In the genomic region with DNA sequence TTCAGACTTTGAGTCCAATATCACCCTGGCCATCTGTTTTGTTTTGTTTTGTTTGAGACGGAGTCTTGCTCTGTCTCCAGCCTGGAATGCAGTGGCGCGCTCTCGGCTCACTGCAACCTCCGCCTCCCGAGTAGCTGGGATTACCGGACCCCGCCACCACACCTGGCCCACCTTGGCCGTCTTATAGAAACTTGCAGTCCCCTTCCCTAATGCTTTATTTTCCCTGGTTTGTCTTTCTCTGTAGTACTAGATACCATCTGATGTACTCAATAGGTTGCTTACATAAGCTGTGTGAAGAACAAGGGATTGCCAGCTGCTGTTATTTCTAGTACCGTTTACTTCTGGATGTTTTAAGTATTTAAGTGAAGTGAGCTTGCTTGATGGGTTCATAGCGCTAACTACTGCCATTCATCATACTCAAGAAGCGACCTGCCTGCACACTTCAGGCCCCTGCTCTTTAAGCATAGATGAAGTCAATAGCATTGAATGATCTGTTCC, we compare ENCODE assay signal across 8 cellular contexts. TPM values are rescaled to one million over a fixed set of nuclear protein-coding genes. Genes with fewer than 3 reads are reported as not detected.
DNase-seq lines count a peak whose midpoint lies in the region; ATAC-seq, FAIRE-seq and TF ChIP-seq lines count a peak whose summit lies in the region.

No MANE protein-coding gene starts in this region.

- H3K18ac ChIP-seq in mesenchymal stem cell (ENCODE audit: low read depth in 1 of 2, low read length in 2 of 2): no peak overlapping the region

- peaks cover 50% of the 10 kb centered on the region for H3K4me1 ChIP-seq in A549
- H3K4me1 ChIP-seq in HUES48 (ENCODE audit: control insufficient read depth, insufficient read depth, low read length): peaks cover 13% of the 10 kb centered on the region
- H3K4me1 ChIP-seq in mesenchymal stem cell (ENCODE audit: control insufficient read depth, insufficient read depth, low read depth, low read length): peaks cover 17% of the 10 kb centered on the region

- CTCF ChIA-PET in A549 (lab: Yijun Ruan, JAX) (interaction anchor here (0.9 to 3.7 kb wide), 8 partner anchors 9 to 409 kb away, joined by 3 to 17 read pairs (median 6); no protein-coding TSS in a partner anchor), MCF 10A (lab: Yijun Ruan, JAX) (interaction anchor here (0.6 to 3.9 kb wide), 17 partner anchors 9 to 399 kb away, joined by 3 to 18 read pairs (median 3); no protein-coding TSS in a partner anchor)

- intact Hi-C loops in MCF 10A (cut with micrococcal nuclease): loop anchor here (5.0 kb wide), 2 partner anchors 271 to 396 kb away; no protein-coding TSS in a partner anchor

- ATAC-seq in A549 (no peak), HG03432 (IDR thresholded peaks at IDR 0.05; ENCODE audit: unreplicated experiment) (no peak), GM21619 (IDR thresholded peaks at IDR 0.05; ENCODE audit: unreplicated experiment) (no peak), HG02840 (IDR thresholded peaks at IDR 0.05; ENCODE audit: low FRiP score, unreplicated experiment) (no peak)

- no peak for FAIRE-seq in A549 (lab: Jason Lieb, UNC)

- no peaks in the 10 kb centered on the region for H3K9me3 Mint-ChIP-seq in MCF 10A (ENCODE audit: unreplicated experiment)

- no peak overlapping the region for H3K14ac ChIP-seq in mesenchymal stem cell (ENCODE audit: low read length in 2 of 2)

- no peak overlapping the region for H2BK5ac ChIP-seq in mesenchymal stem cell (ENCODE audit: low read depth, low read length, poor library complexity, severe bottlenecking)

- H3K9ac ChIP-seq in HUES48 (ENCODE audit: low read depth, low read length) (peak overlapping the region; percentile 95), mesenchymal stem cell (ENCODE audit: low read length) (peak overlapping the region; percentile 99)

- H4K8ac ChIP-seq in mesenchymal stem cell (ENCODE audit: low read length): no peak overlapping the region

- no peak for TF ChIP-seq RAD21 in A549 (conservative IDR thresholded peaks at IDR 0.05 in 1 of 2, IDR thresholded peaks at IDR 0.05 in 1 of 2)

- no peak overlapping the region for H3K4ac ChIP-seq in mesenchymal stem cell (ENCODE audit: low read depth in 1 of 2, low read length in 2 of 2)

- peak overlapping the region; percentile 99 for H3K27ac Mint-ChIP-seq in MCF 10A (ENCODE audit: low read depth, unreplicated experiment)

- BruUV-seq in MCF 10A (replicated peaks; lab: Mats Ljungman, UMichigan): no TSS peak

- TF ChIP-seq CTCF in A549 (IDR thresholded peaks at IDR 0.05): no peak
- TF ChIP-seq CTCF in MCF 10A (IDR thresholded peaks at IDR 0.05; ENCODE audit: unreplicated experiment): no peak

- H3K9me3 ChIP-seq in A549: no peaks in the 10 kb centered on the region
- no peaks in the 10 kb centered on the region for H3K9me3 ChIP-seq in HUES48 (ENCODE audit: control insufficient read depth, insufficient read depth, low read length)
- no peaks in the 10 kb centered on the region for H3K9me3 ChIP-seq in mesenchymal stem cell (ENCODE audit: control insufficient read depth, low read length)

- no peaks in the 10 kb centered on the region for H3K27me3 Mint-ChIP-seq in MCF 10A (ENCODE audit: insufficient read depth, unreplicated experiment)

- H3K27ac ChIP-seq in A549 (peak overlapping the region; percentile 86 to 98), HUES48 (ENCODE audit: low read depth, low read length) (peak overlapping the region; percentile 88), mesenchymal stem cell (ENCODE audit: low read length, poor library complexity, severe bottlenecking) (no peak overlapping the region)

- H3K4me2 ChIP-seq in A549 (peak overlapping the region; percentile 98), mesenchymal stem cell (ENCODE audit: low read length, poor library complexity, severe bottlenecking) (peak overlapping the region; percentile 63)

- TF ChIP-seq POLR2A in A549 (IDR thresholded peaks at IDR 0.05; ENCODE audit: low read length): no peak

- peaks cover 4% of the 10 kb centered on the region; the same call in 1 of the 2 replicates for H3K27me3 ChIP-seq in HUES48 (ENCODE audit: control insufficient read depth, insufficient read depth, low read length)
- no peaks in the 10 kb centered on the region for H3K27me3 ChIP-seq in mesenchymal stem cell (ENCODE audit: control insufficient read depth in 1 of 2, insufficient read depth in 1 of 2, low read length in 2 of 2)

- H3K4me3 ChIP-seq in A549 (peak overlapping the region; percentile 71), HUES48 (ENCODE audit: low read depth, low read length) (peak overlapping the region; percentile 95), mesenchymal stem cell (ENCODE audit: insufficient read depth in 1 of 2, low read depth in 1 of 2, low read length in 2 of 2) (peak overlapping the region; percentile 42 to 98)

- POLR2A ChIA-PET in A549 (lab: Yijun Ruan, JAX) (interaction anchor here (1.2 to 2.8 kb wide), 7 partner anchors 100 to 440 kb away, joined by 4 to 22 read pairs (median 5); a partner anchor contains a TSS), MCF 10A (lab: Yijun Ruan, JAX) (interaction anchor here (0.6 to 3.0 kb wide), 26 partner anchors 9 to 408 kb away, joined by 3 to 37 read pairs (median 5); a partner anchor contains a TSS)

- DNase-seq in A549 (ENCODE audit: low read depth in 1 of 2, low spot score in 1 of 2): peak in 1 of 2 experiments; percentile 25
- no peak for DNase-seq in MCF 10A (ENCODE audit: unreplicated experiment)
- DNase-seq in mesenchymal stem cell: peak; percentile 49
- no peak for DNase-seq in AML-193 (lab: John Stamatoyannopoulos, UW)

- peaks cover 4% of the 10 kb centered on the region for H3K79me1 ChIP-seq in mesenchymal stem cell (replicated peaks; ENCODE audit: low read length, poor library complexity, severe bottlenecking)

- H3K36me3 ChIP-seq in HUES48 (ENCODE audit: control insufficient read depth, insufficient read depth, low read length) (peaks cover 58% of the 10 kb centered on the region), mesenchymal stem cell (ENCODE audit: control insufficient read depth in 1 of 2, insufficient read depth in 2 of 2, low read depth in 1 of 2, low read length in 2 of 2) (peaks cover 24 to 52% of the 10 kb centered on the region in 2 experiments)

- no peak overlapping the region for H2BK120ac ChIP-seq in mesenchymal stem cell (ENCODE audit: low read depth, low read length)

- H3K23ac ChIP-seq in mesenchymal stem cell (ENCODE audit: low read length in 2 of 2): no peak overlapping the region

- H3K4me1 Mint-ChIP-seq in MCF 10A (ENCODE audit: insufficient read depth, unreplicated experiment): peaks cover 22% of the 10 kb centered on the region

- WGBS in A549 (ENCODE audit: missing lambda C conversion rate): 3% methylated on average over 12 of the region's 12 CpGs
- 3% methylated on average over 7 of the region's 12 CpGs for WGBS in mesenchymal stem cell

- H2BK15ac ChIP-seq in mesenchymal stem cell (ENCODE audit: low read depth, poor library complexity, severe bottlenecking): no peak overlapping the region

- H2AFZ ChIP-seq in mesenchymal stem cell (ENCODE audit: low read depth, low read length): no peak overlapping the region

- no peak overlapping the region for H2AK5ac ChIP-seq in mesenchymal stem cell (ENCODE audit: low read length, severe bottlenecking)

- no peak overlapping the region for H4K91ac ChIP-seq in mesenchymal stem cell (ENCODE audit: low read length)

- no peak overlapping the region for H2BK12ac ChIP-seq in mesenchymal stem cell (ENCODE audit: low read length in 2 of 2)

- H3K36me3 Mint-ChIP-seq in MCF 10A (ENCODE audit: insufficient read depth, unreplicated experiment): peaks cover 63% of the 10 kb centered on the region

- H3K4me3 Mint-ChIP-seq in MCF 10A (ENCODE audit: unreplicated experiment): peak overlapping the region; percentile 92

- TF ChIP-seq EP300 in A549 (IDR thresholded peaks at IDR 0.05): no peak

TF ChIP-seq in A549, 52 proteins besides CTCF, POLR2A, EP300 and RAD21:
- TF ChIP-seq HOXA7 (CRISPR knock-in tag; IDR thresholded peaks at IDR 0.05) (peak; percentile 47; the same call in 1 of the 2 replicates), FOSB (CRISPR knock-in tag; IDR thresholded peaks at IDR 0.05) (peak; percentile 51; the same call in 1 of the 2 replicates), ZFP36 (IDR thresholded peaks at IDR 0.05; ENCODE audit: borderline replicate concordance, partially characterized antibody) (no peak), POLR2AphosphoS2 (conservative IDR thresholded peaks at IDR 0.05; ENCODE audit: low read length) (peak; percentile 32; the same call in 1 of the 2 replicates)
TF ChIP-seq in A549: peak in this region for 3.

RNA-seq across cellular contexts. Expression of a gene that starts 1.2 kb away (rescaled TPM):
- polyA plus RNA-seq in A549 (2011; rRNA removed) (2,064 and 3,103 TPM in 2 replicates), A549 (2017; fragmentation: RNase III; extraction: RNeasy Plus Mini Kit Qiagen cat#74134 plus additional on column Dnase treatment) (1,803 to 1,931 TPM (median 1,812 TPM) in 3 replicates)
- polyA plus RNA-seq in A549 (2012; cell fraction: cytosol; rRNA removed): 1,918 and 2,613 TPM in 2 replicates
- 404 and 505 TPM in 2 replicates for polyA plus RNA-seq in A549 (2012; cell fraction: nucleus; rRNA removed)
- 256 and 361 TPM in 2 replicates for polyA minus RNA-seq in A549 (2011; rRNA and poly(A)+ RNA removed)
- total RNA-seq in MCF 10A (2022): 1,648 and 1,732 TPM in 2 replicates
- 1,594 TPM for polyA plus RNA-seq in mesenchymal stem cell (2013, experiment 1 of 2)
- 1,456 TPM for polyA plus RNA-seq in mesenchymal stem cell (2013, experiment 2 of 2)
